ENCODE assay signal across 16 cellular contexts in the genomic region with DNA sequence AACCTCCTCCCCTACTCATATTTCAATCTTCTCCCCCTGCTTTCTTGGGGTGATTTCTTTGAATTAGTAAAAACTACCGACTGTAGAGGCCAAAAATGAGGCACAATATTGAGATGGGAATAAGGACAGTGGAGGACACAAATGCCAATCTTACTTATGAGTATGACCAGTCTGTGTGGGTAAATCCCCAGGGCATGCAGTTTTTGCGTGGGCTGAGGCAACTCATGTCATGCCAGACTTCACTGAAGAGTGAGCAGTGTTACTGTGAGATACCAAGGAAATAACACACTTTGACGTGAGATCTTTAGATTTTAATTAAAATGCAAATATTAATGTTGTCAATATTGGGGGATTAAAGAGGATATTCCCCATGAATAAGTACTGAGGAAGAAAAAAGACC.
"Had no signal": no experiment of that assay in that cellular context is flagged by ENCODE, and none has a peak within 500 bp of the region (broad histone marks: within the 10 kb centered on the region; RNA-seq: fewer than 3 reads in every experiment).

No MANE protein-coding gene starts in this region.

- H3K27ac Mint-ChIP-seq: activated CD8-positive, alpha-beta memory T cell treated with anti-CD3 and anti-CD28 coated beads, Interleukin-2, amount 10 ng/mL, durations not matched to agents 7 days and 5 days had no signal

- H3K9me3 ChIP-seq: prostate gland had no signal

- DNase-seq: activated CD4-positive, alpha-beta T cell treated with anti-CD3 and anti-CD28 coated beads for 4 hours; activated CD8-positive, alpha-beta memory T cell treated with anti-CD3 and anti-CD28 coated beads, Interleukin-2, amount 10 ng/mL, durations not matched to agents 7 days and 5 days; activated effector memory CD4-positive, alpha-beta T cell treated with anti-CD3 and anti-CD28 coated beads, Interleukin-2, amount 50 U/mL, for 16 hours; aorta; erythroblast; foreskin melanocyte; hypothalamus; islet precursor cell; lower lobe of right lung; naive thymus-derived CD8-positive, alpha-beta T cell; SW 1271; upper lobe of right lung had no signal

- H3K4me3 Mint-ChIP-seq: activated CD8-positive, alpha-beta memory T cell treated with anti-CD3 and anti-CD28 coated beads, Interleukin-2, amount 10 ng/mL, durations not matched to agents 7 days and 5 days; central memory CD8-positive, alpha-beta T cell; naive thymus-derived CD8-positive, alpha-beta T cell had no signal

- H3K27ac ChIP-seq: coronary artery, lower lobe of right lung, prostate gland, right atrium auricular region, upper lobe of right lung had no signal

- H3K36me3 ChIP-seq: lower lobe of right lung, prostate gland, right atrium auricular region, upper lobe of right lung had no signal

- ATAC-seq: activated CD8-positive, alpha-beta memory T cell treated with anti-CD3 and anti-CD28 coated beads, Interleukin-2, amount 10 ng/mL, durations not matched to agents 7 days and 5 days; lower lobe of right lung; naive thymus-derived CD8-positive, alpha-beta T cell; upper lobe of right lung had no signal

- H3K4me1 ChIP-seq: lower lobe of right lung, prostate gland, right atrium auricular region, upper lobe of right lung had no signal

- H3K27me3 ChIP-seq: right atrium auricular region, upper lobe of right lung had no signal

- H3K4me3 ChIP-seq: coronary artery, lower lobe of right lung, prostate gland, right atrium auricular region, upper lobe of right lung had no signal

- H3K27me3 Mint-ChIP-seq: activated CD8-positive, alpha-beta memory T cell treated with anti-CD3 and anti-CD28 coated beads, Interleukin-2, amount 10 ng/mL, durations not matched to agents 7 days and 5 days; central memory CD8-positive, alpha-beta T cell; naive thymus-derived CD8-positive, alpha-beta T cell had no signal
